In the genomic region with DNA sequence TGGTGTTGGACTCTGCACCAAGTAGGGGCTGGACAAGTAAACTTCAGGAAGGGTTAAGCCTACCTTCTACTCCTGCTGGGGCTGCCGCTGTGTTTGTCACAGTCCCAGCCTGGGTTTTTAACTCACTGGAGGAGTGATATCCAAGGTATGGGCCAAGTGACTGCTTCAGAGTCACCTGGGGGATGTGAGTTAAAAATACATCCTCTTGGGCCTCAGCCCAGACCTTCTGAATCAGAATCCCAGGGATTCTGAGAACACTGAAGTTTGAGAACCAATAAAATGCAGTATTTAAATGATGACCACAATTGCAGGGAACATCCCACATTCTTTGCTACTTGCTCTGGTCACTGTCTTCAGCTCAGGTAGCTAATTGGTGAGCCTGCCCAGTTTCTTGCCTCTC, we compare ENCODE assay signal across 1 cellular context.
A peak's percentile ranks its signal among the peaks of the same experiment; 100 is the strongest.
TF ChIP-seq lines count a peak whose summit lies in the region.

No MANE protein-coding gene starts in this region.

TF ChIP-seq in SK-N-SH, 30 proteins besides CTCF, POLR2A, EP300 and RAD21 (continued from another document):
- TF ChIP-seq, protein P1, sequence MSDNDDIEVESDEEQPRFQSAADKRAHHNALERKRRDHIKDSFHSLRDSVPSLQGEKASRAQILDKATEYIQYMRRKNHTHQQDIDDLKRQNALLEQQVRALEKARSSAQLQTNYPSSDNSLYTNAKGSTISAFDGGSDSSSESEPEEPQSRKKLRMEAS (IDR thresholded peaks at IDR 0.05; ENCODE audit: low read depth) = no peak
- TF ChIP-seq TAF1 (IDR thresholded peaks at IDR 0.05; ENCODE audit: borderline replicate concordance, low read depth, low read length) (no peak), ELF1 (IDR thresholded peaks at IDR 0.05) (no peak), FOXM1 (IDR thresholded peaks at IDR 0.05; ENCODE audit: low read depth) (no peak), SIN3A (IDR thresholded peaks at IDR 0.05; ENCODE audit: borderline replicate concordance, low read depth, low read length) (no peak), TCF12 (IDR thresholded peaks at IDR 0.05) (no peak; the same call in 1 of the 2 replicates), RCOR1 (IDR thresholded peaks at IDR 0.05; ENCODE audit: low read length) (no peak), POLR2AphosphoS5 (IDR thresholded peaks at IDR 0.05; ENCODE audit: low read depth, low read length) (no peak), EZH2phosphoT487 (IDR thresholded peaks at IDR 0.05; ENCODE audit: borderline replicate concordance, low read depth) (no peak), GATA2 (CRISPR knock-in tag; IDR thresholded peaks at IDR 0.05) (no peak), FOSL2 (IDR thresholded peaks at IDR 0.05; ENCODE audit: borderline replicate concordance, low read depth) (no peak; the same call in 1 of the 2 replicates), NFIC (IDR thresholded peaks at IDR 0.05; ENCODE audit: borderline replicate concordance) (peak; percentile 46; the same call in 1 of the 2 replicates), CHD2 (IDR thresholded peaks at IDR 0.05; ENCODE audit: low read length, partially characterized antibody) (no peak), MXI1 (IDR thresholded peaks at IDR 0.05; ENCODE audit: low read depth, low read length) (no peak), JUND (IDR thresholded peaks at IDR 0.05) (no peak), SMC3 (IDR thresholded peaks at IDR 0.05; ENCODE audit: low read depth, low read length) (no peak), GABPA (IDR thresholded peaks at IDR 0.05; ENCODE audit: low read depth) (no peak)
- TF ChIP-seq, protein P2, sequence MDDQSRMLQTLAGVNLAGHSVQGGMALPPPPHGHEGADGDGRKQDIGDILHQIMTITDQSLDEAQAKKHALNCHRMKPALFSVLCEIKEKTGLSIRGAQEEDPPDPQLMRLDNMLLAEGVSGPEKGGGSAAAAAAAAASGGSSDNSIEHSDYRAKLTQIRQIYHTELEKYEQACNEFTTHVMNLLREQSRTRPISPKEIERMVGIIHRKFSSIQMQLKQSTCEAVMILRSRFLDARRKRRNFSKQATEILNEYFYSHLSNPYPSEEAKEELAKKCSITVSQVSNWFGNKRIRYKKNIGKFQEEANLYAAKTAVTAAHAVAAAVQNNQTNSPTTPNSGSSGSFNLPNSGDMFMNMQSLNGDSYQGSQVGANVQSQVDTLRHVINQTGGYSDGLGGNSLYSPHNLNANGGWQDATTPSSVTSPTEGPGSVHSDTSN (IDR thresholded peaks at IDR 0.05) = peak; percentile 19; the same call in 1 of the 2 replicates
- TF ChIP-seq, protein P3, sequence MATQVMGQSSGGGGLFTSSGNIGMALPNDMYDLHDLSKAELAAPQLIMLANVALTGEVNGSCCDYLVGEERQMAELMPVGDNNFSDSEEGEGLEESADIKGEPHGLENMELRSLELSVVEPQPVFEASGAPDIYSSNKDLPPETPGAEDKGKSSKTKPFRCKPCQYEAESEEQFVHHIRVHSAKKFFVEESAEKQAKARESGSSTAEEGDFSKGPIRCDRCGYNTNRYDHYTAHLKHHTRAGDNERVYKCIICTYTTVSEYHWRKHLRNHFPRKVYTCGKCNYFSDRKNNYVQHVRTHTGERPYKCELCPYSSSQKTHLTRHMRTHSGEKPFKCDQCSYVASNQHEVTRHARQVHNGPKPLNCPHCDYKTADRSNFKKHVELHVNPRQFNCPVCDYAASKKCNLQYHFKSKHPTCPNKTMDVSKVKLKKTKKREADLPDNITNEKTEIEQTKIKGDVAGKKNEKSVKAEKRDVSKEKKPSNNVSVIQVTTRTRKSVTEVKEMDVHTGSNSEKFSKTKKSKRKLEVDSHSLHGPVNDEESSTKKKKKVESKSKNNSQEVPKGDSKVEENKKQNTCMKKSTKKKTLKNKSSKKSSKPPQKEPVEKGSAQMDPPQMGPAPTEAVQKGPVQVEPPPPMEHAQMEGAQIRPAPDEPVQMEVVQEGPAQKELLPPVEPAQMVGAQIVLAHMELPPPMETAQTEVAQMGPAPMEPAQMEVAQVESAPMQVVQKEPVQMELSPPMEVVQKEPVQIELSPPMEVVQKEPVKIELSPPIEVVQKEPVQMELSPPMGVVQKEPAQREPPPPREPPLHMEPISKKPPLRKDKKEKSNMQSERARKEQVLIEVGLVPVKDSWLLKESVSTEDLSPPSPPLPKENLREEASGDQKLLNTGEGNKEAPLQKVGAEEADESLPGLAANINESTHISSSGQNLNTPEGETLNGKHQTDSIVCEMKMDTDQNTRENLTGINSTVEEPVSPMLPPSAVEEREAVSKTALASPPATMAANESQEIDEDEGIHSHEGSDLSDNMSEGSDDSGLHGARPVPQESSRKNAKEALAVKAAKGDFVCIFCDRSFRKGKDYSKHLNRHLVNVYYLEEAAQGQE (IDR thresholded peaks at IDR 0.05; ENCODE audit: low read depth, low read length) = no peak
- TF ChIP-seq, protein P4, sequence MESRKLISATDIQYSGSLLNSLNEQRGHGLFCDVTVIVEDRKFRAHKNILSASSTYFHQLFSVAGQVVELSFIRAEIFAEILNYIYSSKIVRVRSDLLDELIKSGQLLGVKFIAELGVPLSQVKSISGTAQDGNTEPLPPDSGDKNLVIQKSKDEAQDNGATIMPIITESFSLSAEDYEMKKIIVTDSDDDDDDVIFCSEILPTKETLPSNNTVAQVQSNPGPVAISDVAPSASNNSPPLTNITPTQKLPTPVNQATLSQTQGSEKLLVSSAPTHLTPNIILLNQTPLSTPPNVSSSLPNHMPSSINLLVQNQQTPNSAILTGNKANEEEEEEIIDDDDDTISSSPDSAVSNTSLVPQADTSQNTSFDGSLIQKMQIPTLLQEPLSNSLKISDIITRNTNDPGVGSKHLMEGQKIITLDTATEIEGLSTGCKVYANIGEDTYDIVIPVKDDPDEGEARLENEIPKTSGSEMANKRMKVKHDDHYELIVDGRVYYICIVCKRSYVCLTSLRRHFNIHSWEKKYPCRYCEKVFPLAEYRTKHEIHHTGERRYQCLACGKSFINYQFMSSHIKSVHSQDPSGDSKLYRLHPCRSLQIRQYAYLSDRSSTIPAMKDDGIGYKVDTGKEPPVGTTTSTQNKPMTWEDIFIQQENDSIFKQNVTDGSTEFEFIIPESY (IDR thresholded peaks at IDR 0.05; ENCODE audit: borderline replicate concordance, low read depth) = no peak
- TF ChIP-seq, protein P5, sequence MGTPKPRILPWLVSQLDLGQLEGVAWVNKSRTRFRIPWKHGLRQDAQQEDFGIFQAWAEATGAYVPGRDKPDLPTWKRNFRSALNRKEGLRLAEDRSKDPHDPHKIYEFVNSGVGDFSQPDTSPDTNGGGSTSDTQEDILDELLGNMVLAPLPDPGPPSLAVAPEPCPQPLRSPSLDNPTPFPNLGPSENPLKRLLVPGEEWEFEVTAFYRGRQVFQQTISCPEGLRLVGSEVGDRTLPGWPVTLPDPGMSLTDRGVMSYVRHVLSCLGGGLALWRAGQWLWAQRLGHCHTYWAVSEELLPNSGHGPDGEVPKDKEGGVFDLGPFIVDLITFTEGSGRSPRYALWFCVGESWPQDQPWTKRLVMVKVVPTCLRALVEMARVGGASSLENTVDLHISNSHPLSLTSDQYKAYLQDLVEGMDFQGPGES (IDR thresholded peaks at IDR 0.05; ENCODE audit: low read depth, low read length) = no peak
TF ChIP-seq in SK-N-SH: peak in this region for 3.
